In the genomic region with DNA sequence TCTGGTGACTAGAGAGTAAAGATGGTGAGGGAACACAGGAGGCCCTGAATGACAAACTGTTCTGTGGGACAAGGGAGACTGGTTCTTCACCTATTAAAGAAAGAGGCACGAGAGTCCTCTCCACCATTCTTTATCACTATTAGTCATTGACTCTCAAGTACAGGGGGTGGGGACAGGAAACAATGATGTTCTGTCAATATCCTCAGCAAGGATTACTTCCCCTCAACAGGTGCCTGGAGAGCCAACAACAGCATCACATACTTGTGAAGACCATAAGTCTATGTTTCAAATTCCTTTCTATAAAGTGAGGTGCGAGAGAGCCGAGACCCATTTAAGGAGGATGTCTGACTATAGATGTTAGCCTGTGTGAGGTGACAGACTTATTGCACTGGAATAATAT, we compare ENCODE assay signal across 15 cellular contexts.
DNase-seq lines count a peak whose midpoint lies in the region; ATAC-seq and TF ChIP-seq lines count a peak whose summit lies in the region.
"Had no signal": no experiment of that assay in that cellular context is flagged by ENCODE, and none has a peak within 500 bp of the region (broad histone marks: within the 10 kb centered on the region; RNA-seq: fewer than 3 reads in every experiment).

No MANE protein-coding gene starts in this region.

- ATAC-seq in activated naive CD8-positive, alpha-beta T cell treated with anti-CD3 and anti-CD28 coated beads, Interleukin-2, amount 50 U/mL, for 24 hours, result peak; percentile 69
- ATAC-seq in GM21576 (IDR thresholded peaks at IDR 0.05; ENCODE audit: unreplicated experiment) (peak; percentile 47), activated B cell treated with CpG ODN at 0.5 μM for 24 hours (ENCODE audit: low read depth) (peak; percentile 23), GM19035 (IDR thresholded peaks at IDR 0.05; ENCODE audit: unreplicated experiment) (no peak)
- ATAC-seq in stimulated activated naive CD8-positive, alpha-beta T cell treated with anti-CD3 and anti-CD28 coated beads, Interleukin-15, amount 100 ng/mL, for 72 hours, result peak; percentile 71

- H3K9me3 Mint-ChIP-seq in activated naive CD8-positive, alpha-beta T cell treated with anti-CD3 and anti-CD28 coated beads, Interleukin-2, amount 50 U/mL, for 24 hours, result no peaks in the 10 kb centered on the region
- no peaks in the 10 kb centered on the region for H3K9me3 Mint-ChIP-seq in activated naive CD8-positive, alpha-beta T cell treated with anti-CD3 and anti-CD28 coated beads for 36 hours
- no peaks in the 10 kb centered on the region for H3K9me3 Mint-ChIP-seq in activated B cell treated with CpG ODN at 0.5 μM for 24 hours
- no peaks in the 10 kb centered on the region for H3K9me3 Mint-ChIP-seq in stimulated activated naive CD8-positive, alpha-beta T cell treated with anti-CD3 and anti-CD28 coated beads, Interleukin-15, amount 100 ng/mL, for 72 hours
- H3K9me3 Mint-ChIP-seq: activated naive CD8-positive, alpha-beta T cell treated with anti-CD3 and anti-CD28 coated beads, Interleukin-2, amount 10 ng/mL, durations not matched to agents 7 days and 5 days had no signal

- DNase-seq in activated naive CD8-positive, alpha-beta T cell treated with anti-CD3 and anti-CD28 coated beads, Interleukin-2, amount 50 U/mL, for 24 hours, result no peak
- no peak for DNase-seq in activated naive CD8-positive, alpha-beta T cell treated with anti-CD3 and anti-CD28 coated beads for 36 hours
- no peak for DNase-seq in activated B cell treated with CpG ODN at 0.5 μM for 24 hours
- DNase-seq in stimulated activated naive CD8-positive, alpha-beta T cell treated with anti-CD3 and anti-CD28 coated beads, Interleukin-15, amount 100 ng/mL, for 72 hours, result no peak
- DNase-seq in stimulated activated CD4-positive, alpha-beta T cell treated with anti-CD3 and anti-CD28 coated beads, Interleukin-15, amount 100 ng/mL, for 24 hours, result no peak
- no peak for DNase-seq in cerebellar nuclear complex (lab: John Stamatoyannopoulos, UW)
- DNase-seq: activated naive CD8-positive, alpha-beta T cell treated with anti-CD3 and anti-CD28 coated beads, Interleukin-2, amount 10 ng/mL, durations not matched to agents 7 days and 5 days; GDM1; kidney; NCI-H1436 treated with DMSO at 0.1 percent for 48 hours; NCI-H526 treated with DMSO at 0.1 percent for 48 hours; Peyer's patch; WERI-Rb-1 had no signal

- intact Hi-C loops in activated B cell treated with CpG ODN at 0.5 μM for 24 hours (cut with micrococcal nuclease), result no loop called here

- no peak for TF ChIP-seq CTCF in activated B cell treated with CpG ODN at 0.5 μM for 24 hours (IDR thresholded peaks at IDR 0.05)

- CTCF ChIA-PET in activated B cell treated with CpG ODN at 0.5 μM for 24 hours (lab: Charles Lee), result interaction anchor here (1.7 kb wide), 1 partner anchor 17 kb away, joined by 5 read pairs; no protein-coding TSS in a partner anchor

- peaks cover 25% of the 10 kb centered on the region for H3K4me1 Mint-ChIP-seq in activated naive CD8-positive, alpha-beta T cell treated with anti-CD3 and anti-CD28 coated beads, Interleukin-2, amount 50 U/mL, for 24 hours
- peaks cover 11% of the 10 kb centered on the region for H3K4me1 Mint-ChIP-seq in activated naive CD8-positive, alpha-beta T cell treated with anti-CD3 and anti-CD28 coated beads for 36 hours
- peaks cover 48% of the 10 kb centered on the region for H3K4me1 Mint-ChIP-seq in activated B cell treated with CpG ODN at 0.5 μM for 24 hours
- H3K4me1 Mint-ChIP-seq in stimulated activated naive CD8-positive, alpha-beta T cell treated with anti-CD3 and anti-CD28 coated beads, Interleukin-15, amount 100 ng/mL, for 72 hours, result peaks cover 10% of the 10 kb centered on the region

- H3K27ac Mint-ChIP-seq in activated naive CD8-positive, alpha-beta T cell treated with anti-CD3 and anti-CD28 coated beads, Interleukin-2, amount 50 U/mL, for 24 hours, result no peak overlapping the region
- H3K27ac Mint-ChIP-seq in activated naive CD8-positive, alpha-beta T cell treated with anti-CD3 and anti-CD28 coated beads for 36 hours, result no peak overlapping the region
- peak overlapping the region; percentile 30 for H3K27ac Mint-ChIP-seq in activated B cell treated with CpG ODN at 0.5 μM for 24 hours
- H3K27ac Mint-ChIP-seq in stimulated activated naive CD8-positive, alpha-beta T cell treated with anti-CD3 and anti-CD28 coated beads, Interleukin-15, amount 100 ng/mL, for 72 hours, result no peak overlapping the region
- H3K27ac Mint-ChIP-seq: activated naive CD8-positive, alpha-beta T cell treated with anti-CD3 and anti-CD28 coated beads, Interleukin-2, amount 10 ng/mL, durations not matched to agents 7 days and 5 days had no signal

- H3K36me3 Mint-ChIP-seq in activated naive CD8-positive, alpha-beta T cell treated with anti-CD3 and anti-CD28 coated beads, Interleukin-2, amount 50 U/mL, for 24 hours (ENCODE audit: low read depth), result no peaks in the 10 kb centered on the region
- H3K36me3 Mint-ChIP-seq in activated naive CD8-positive, alpha-beta T cell treated with anti-CD3 and anti-CD28 coated beads for 36 hours, result peaks cover 2% of the 10 kb centered on the region
- no peaks in the 10 kb centered on the region for H3K36me3 Mint-ChIP-seq in activated B cell treated with CpG ODN at 0.5 μM for 24 hours (ENCODE audit: low read depth)
- H3K36me3 Mint-ChIP-seq: activated naive CD8-positive, alpha-beta T cell treated with anti-CD3 and anti-CD28 coated beads, Interleukin-2, amount 10 ng/mL, durations not matched to agents 7 days and 5 days had no signal

- H3K4me3 Mint-ChIP-seq in activated naive CD8-positive, alpha-beta T cell treated with anti-CD3 and anti-CD28 coated beads, Interleukin-2, amount 50 U/mL, for 24 hours, result no peak overlapping the region
- no peak overlapping the region for H3K4me3 Mint-ChIP-seq in activated naive CD8-positive, alpha-beta T cell treated with anti-CD3 and anti-CD28 coated beads for 36 hours
- H3K4me3 Mint-ChIP-seq in activated B cell treated with CpG ODN at 0.5 μM for 24 hours, result no peak overlapping the region
- H3K4me3 Mint-ChIP-seq in stimulated activated naive CD8-positive, alpha-beta T cell treated with anti-CD3 and anti-CD28 coated beads, Interleukin-15, amount 100 ng/mL, for 72 hours, result no peak overlapping the region
- H3K4me3 Mint-ChIP-seq: activated naive CD8-positive, alpha-beta T cell treated with anti-CD3 and anti-CD28 coated beads, Interleukin-2, amount 10 ng/mL, durations not matched to agents 7 days and 5 days had no signal

- no peaks in the 10 kb centered on the region for H3K27me3 Mint-ChIP-seq in activated naive CD8-positive, alpha-beta T cell treated with anti-CD3 and anti-CD28 coated beads, Interleukin-2, amount 50 U/mL, for 24 hours
- H3K27me3 Mint-ChIP-seq in activated naive CD8-positive, alpha-beta T cell treated with anti-CD3 and anti-CD28 coated beads for 36 hours, result no peaks in the 10 kb centered on the region
- H3K27me3 Mint-ChIP-seq in activated B cell treated with CpG ODN at 0.5 μM for 24 hours, result no peaks in the 10 kb centered on the region
- H3K27me3 Mint-ChIP-seq in stimulated activated naive CD8-positive, alpha-beta T cell treated with anti-CD3 and anti-CD28 coated beads, Interleukin-15, amount 100 ng/mL, for 72 hours, result no peaks in the 10 kb centered on the region
- H3K27me3 Mint-ChIP-seq: activated naive CD8-positive, alpha-beta T cell treated with anti-CD3 and anti-CD28 coated beads, Interleukin-2, amount 10 ng/mL, durations not matched to agents 7 days and 5 days had no signal

- POLR2A ChIA-PET in activated B cell treated with CpG ODN at 0.5 μM for 24 hours (lab: Charles Lee), result no interaction called here
